In the genomic region with DNA sequence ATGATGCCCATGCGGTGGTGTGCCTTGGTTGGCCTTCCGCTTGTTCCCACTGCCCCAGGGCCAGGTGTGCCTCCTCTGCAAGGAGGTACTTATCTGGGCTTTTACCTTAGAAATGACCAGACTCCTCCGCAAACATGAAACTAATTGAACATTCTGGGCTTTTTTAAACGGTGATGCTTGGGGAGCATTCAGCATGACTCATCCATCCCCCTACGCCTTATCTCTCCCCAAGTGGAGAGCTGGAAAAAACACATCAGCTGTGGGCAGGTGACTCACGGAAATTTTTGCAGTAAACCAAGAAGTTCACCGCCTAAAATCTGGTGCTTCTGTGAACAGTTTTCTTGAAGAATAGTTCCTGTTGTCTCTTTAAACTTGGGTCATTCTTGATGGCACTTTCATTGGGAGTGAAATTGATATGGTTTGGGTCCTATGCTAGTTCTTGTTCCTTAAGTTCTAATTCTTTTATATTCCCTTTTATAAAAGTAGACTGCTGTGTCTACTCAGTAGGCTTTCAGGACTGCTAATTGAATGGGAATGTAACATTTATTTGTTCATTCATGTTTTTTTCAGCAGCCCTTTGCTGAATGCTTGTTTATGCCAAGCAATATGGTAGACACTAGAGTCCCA, we compare ENCODE assay signal across 8 cellular contexts. TPM values are rescaled to one million over a fixed set of nuclear protein-coding genes. Genes with fewer than 3 reads are reported as not detected.
DNase-seq lines count a peak whose midpoint lies in the region; ATAC-seq, FAIRE-seq and TF ChIP-seq lines count a peak whose summit lies in the region.

No MANE protein-coding gene starts in this region.

- no peak for FAIRE-seq in D721Med (lab: Jason Lieb, UNC)

- H3K27ac Mint-ChIP-seq in T-helper 1 cell treated with Interleukin-12 subunit alpha and Interleukin-12 subunit beta and Interleukin-4 antibody, amounts not matched to agents 30 μg/mL and 1 μg/mL, for 36 hours = peak overlapping the region; percentile 92

- H3K27me3 Mint-ChIP-seq in T-helper 1 cell treated with Interleukin-12 subunit alpha and Interleukin-12 subunit beta and Interleukin-4 antibody, amounts not matched to agents 30 μg/mL and 1 μg/mL, for 36 hours (ENCODE audit: low read depth) = no peaks in the 10 kb centered on the region

- CTCF ChIA-PET in AG04449 (lab: Yijun Ruan, JAX) = interaction anchor here (1.1 to 1.9 kb wide), 2 partner anchors 12 to 53 kb away, joined by 3 to 6 read pairs; no protein-coding TSS in a partner anchor

- H3K4me3 Mint-ChIP-seq in T-helper 1 cell treated with Interleukin-12 subunit alpha and Interleukin-12 subunit beta and Interleukin-4 antibody, amounts not matched to agents 30 μg/mL and 1 μg/mL, for 36 hours = peak overlapping the region; percentile 72

- POLR2A ChIA-PET in AG04449 (lab: Yijun Ruan, JAX) = no interaction called here

- peaks cover 63% of the 10 kb centered on the region for H3K4me1 Mint-ChIP-seq in T-helper 1 cell treated with Interleukin-12 subunit alpha and Interleukin-12 subunit beta and Interleukin-4 antibody, amounts not matched to agents 30 μg/mL and 1 μg/mL, for 36 hours (ENCODE audit: low read depth)

- peaks cover 74% of the 10 kb centered on the region for H3K36me3 Mint-ChIP-seq in T-helper 1 cell treated with Interleukin-12 subunit alpha and Interleukin-12 subunit beta and Interleukin-4 antibody, amounts not matched to agents 30 μg/mL and 1 μg/mL, for 36 hours (ENCODE audit: low read depth)

- H3K4me3 ChIP-seq in AG04449 (ENCODE audit: low read depth, low read length) = no peak overlapping the region

- DNase-seq in AG04449 (ENCODE audit: low read depth, low spot score) (peak; percentile 21), omental fat pad (ENCODE audit: low spot score) (no peak), left colon (no peak), D721Med (ENCODE audit: insufficient read length, low spot score) (no peak), cerebellar nuclear complex (lab: John Stamatoyannopoulos, UW) (no peak), NCI-H2171 (lab: John Stamatoyannopoulos, UW) (no peak)
- DNase-seq in activated naive CD4-positive, alpha-beta T cell treated with anti-CD3 and anti-CD28 coated beads, Interleukin-2, amount 50 U/mL, for 16 hours = peak; percentile 84

- ATAC-seq in omental fat pad (ENCODE audit: low FRiP score) (peak; percentile 77), left colon (no peak)

- intact Hi-C loops in left colon (cut with DNase I, micrococcal nuclease) = no loop called here

- H3K9me3 Mint-ChIP-seq in T-helper 1 cell treated with Interleukin-12 subunit alpha and Interleukin-12 subunit beta and Interleukin-4 antibody, amounts not matched to agents 30 μg/mL and 1 μg/mL, for 36 hours = peaks cover 15% of the 10 kb centered on the region

- TF ChIP-seq CTCF in AG04449 (IDR thresholded peaks at IDR 0.05; ENCODE audit: insufficient read depth, low read length, missing control alignments) (no peak), omental fat pad (IDR thresholded peaks at IDR 0.05) (no peak), D721Med (IDR thresholded peaks at IDR 0.05; ENCODE audit: insufficient read depth, missing control alignments) (no peak)

RNA-seq across cellular contexts. Expression of a gene that starts 39.6 kb away (rescaled TPM):
- 10 to 100 TPM; 18.8 to 32.6 (median 23.7) TPM for total RNA-seq in omental fat pad
- total RNA-seq in left colon = 100 to 1,000 TPM in 1 of 2 donors, 10 to 100 TPM in 1; 82.8 to 113 TPM

Comparison
In these comparisons a context has a peak if more than half of its experiments do, and no peak if none do; other contexts are left out.
1. DNase-seq: peak in AG04449 (single experiment) and activated naive CD4-positive, alpha-beta T cell treated with anti-CD3 and anti-CD28 coated beads, Interleukin-2, amount 50 U/mL, for 16 hours (single experiment); none in omental fat pad (single experiment), left colon (0 of 2), D721Med (single experiment), cerebellar nuclear complex (0 of 2) and NCI-H2171 (single experiment).